Comparison of ENCODE assay signal across 8 cellular contexts in genomic region chr21:45363921-45364463, GRCh38. TPM values are rescaled to one million over a fixed set of nuclear protein-coding genes. Genes with fewer than 3 reads are reported as not detected.
DNase-seq lines count a peak whose midpoint lies in the region; ATAC-seq, FAIRE-seq and TF ChIP-seq lines count a peak whose summit lies in the region.

No MANE protein-coding gene starts in this region.

- H2AFZ ChIP-seq in keratinocyte (ENCODE audit: control insufficient read depth, low read length): peak overlapping the region; percentile 14

- no peaks in the 10 kb centered on the region for H3K9me1 ChIP-seq in keratinocyte (ENCODE audit: control insufficient read depth, extremely low read depth, insufficient read depth, low read length)

- peak overlapping the region; percentile 45 for H3K4me2 ChIP-seq in keratinocyte (ENCODE audit: control insufficient read depth, extremely low read depth, insufficient read depth, low read depth, low read length)

- dilution Hi-C loops in keratinocyte (cut with MboI; ENCODE audit: extremely low pct_ligation_motif_present, low sequenced_read_pairs): no loop called here

- H3K4me3 ChIP-seq in GM12865 (ENCODE audit: low read depth, low read length): no peak overlapping the region
- H3K4me3 ChIP-seq in RWPE2 (ENCODE audit: severe bottlenecking): no peak overlapping the region
- H3K4me3 ChIP-seq in keratinocyte (ENCODE audit: control insufficient read depth in 2 of 3, extremely low read depth in 1 of 3, insufficient read depth in 2 of 3, low read depth in 1 of 3, low read length in 3 of 3): no peak overlapping the region

- no peaks in the 10 kb centered on the region for H3K27me3 ChIP-seq in RWPE2 (ENCODE audit: insufficient read depth, poor library complexity, severe bottlenecking)
- peaks cover 4% of the 10 kb centered on the region for H3K27me3 ChIP-seq in keratinocyte (ENCODE audit: control insufficient read depth, extremely low read depth, insufficient read depth, low read length)

- peak overlapping the region; percentile 43 for H3K9ac ChIP-seq in keratinocyte (ENCODE audit: control insufficient read depth, extremely low read depth, insufficient read depth, low read length)

- H3K4me1 ChIP-seq in RWPE2 (ENCODE audit: insufficient read depth, poor library complexity, severe bottlenecking): peaks cover 16% of the 10 kb centered on the region
- peaks cover 14% of the 10 kb centered on the region for H3K4me1 ChIP-seq in keratinocyte (ENCODE audit: control insufficient read depth, extremely low read depth, insufficient read depth, low read length)

- ATAC-seq in RWPE2 (ENCODE audit: low read depth) (peak; percentile 82), GM21360 (IDR thresholded peaks at IDR 0.05; ENCODE audit: unreplicated experiment) (no peak), HG02642 (IDR thresholded peaks at IDR 0.05; ENCODE audit: poor library complexity, unreplicated experiment) (no peak)

- peak; percentile 94 for FAIRE-seq in keratinocyte (lab: Jason Lieb, UNC)

- H3K9me3 ChIP-seq in RWPE2 (ENCODE audit: severe bottlenecking) (no peaks in the 10 kb centered on the region), keratinocyte (ENCODE audit: control insufficient read depth, low read depth, low read length) (no peaks in the 10 kb centered on the region)

- H3K36me3 ChIP-seq in RWPE2 (ENCODE audit: low read depth) (no peaks in the 10 kb centered on the region), keratinocyte (ENCODE audit: control insufficient read depth in 2 of 2, extremely low read depth in 1 of 2, insufficient read depth in 2 of 2, low read length in 2 of 2) (no peaks in the 10 kb centered on the region)

- TF ChIP-seq CTCF in GM12865 (IDR thresholded peaks at IDR 0.05; ENCODE audit: insufficient read depth, low read depth, low read length, missing control alignments) (no peak), RWPE2 (IDR thresholded peaks at IDR 0.05; ENCODE audit: poor library complexity, severe bottlenecking) (no peak), keratinocyte (optimal IDR thresholded peaks at IDR 0.05 in 1 of 3, IDR thresholded peaks at IDR 0.05 in 1 of 3, conservative IDR thresholded peaks at IDR 0.05 in 1 of 3; ENCODE audit: extremely low read depth in 1 of 3, insufficient read depth in 2 of 3, low read length in 3 of 3) (no peak)

- no peaks in the 10 kb centered on the region for H3K79me2 ChIP-seq in keratinocyte (ENCODE audit: control insufficient read depth, insufficient read depth, low read length)

- peak overlapping the region; percentile 93 for H3K27ac ChIP-seq in RWPE2 (ENCODE audit: poor library complexity, severe bottlenecking)
- H3K27ac ChIP-seq in keratinocyte (ENCODE audit: control insufficient read depth, insufficient read depth, low read length): peak overlapping the region; percentile 66

- peak; percentile 46 for DNase-seq in GM12865 (ENCODE audit: low read depth)
- DNase-seq in RWPE2 (ENCODE audit: low spot score): peak; percentile 86
- DNase-seq in brain pericyte (ENCODE audit: low read depth, low spot score): peak; percentile 91
- DNase-seq in keratinocyte (ENCODE audit: low read depth, low spot score): peak; percentile 64
- DNase-seq in stimulated activated CD4-positive, alpha-beta T cell treated with anti-CD3 and anti-CD28 coated beads, Interleukin-12 subunit alpha, Interleukin-12 subunit beta, amount 100 ng/mL, for 24 hours (ENCODE audit: low read depth in 2 of 2): peak; percentile 5 to 39
- DNase-seq in germinal center (ENCODE audit: low spot score): no peak

- H4K20me1 ChIP-seq in keratinocyte (ENCODE audit: control insufficient read depth, extremely low read depth, insufficient read depth, low read length): no peaks in the 10 kb centered on the region

RNA-seq across cellular contexts. Expression of gene COL18A1, which starts 41.0 kb away (rescaled TPM):
- 13.0 to 24.0 TPM (median 18.9 TPM) in 3 replicates for polyA plus RNA-seq in keratinocyte
- 3.9 TPM for polyA plus RNA-seq in keratinocyte (2011; ENCODE audit: low read depth)
- polyA plus RNA-seq in keratinocyte (2011; cell fraction: cytosol; rRNA removed): 3.2 and 8.8 TPM in 2 replicates
- polyA plus RNA-seq in keratinocyte (2011; cell fraction: nucleus; rRNA removed): 44.9 and 77.1 TPM in 2 replicates
- polyA plus RNA-seq in keratinocyte (2012; ENCODE audit: low replicate concordance): 9.3 and 34.2 TPM in 2 replicates
- polyA minus RNA-seq in keratinocyte: 11.7 to 21.3 TPM (median 14.4 TPM) in 3 replicates
- polyA minus RNA-seq in keratinocyte (2011; cell fraction: cytosol; rRNA and poly(A)+ RNA removed): 32.4 TPM
- 84.5 and 98.7 TPM in 2 replicates for polyA minus RNA-seq in keratinocyte (2011; cell fraction: nucleus; rRNA and poly(A)+ RNA removed)
